ENCODE assay signal across 15 cellular contexts in genomic region chr10:46293832-46294640, GRCh38. TPM values are rescaled to one million over a fixed set of nuclear protein-coding genes. Genes with fewer than 3 reads are reported as not detected.
DNase-seq lines count a peak whose midpoint lies in the region; ATAC-seq, FAIRE-seq and TF ChIP-seq lines count a peak whose summit lies in the region.
"Had no signal": no experiment of that assay in that cellular context is flagged by ENCODE, and none has a peak within 500 bp of the region (broad histone marks: within the 10 kb centered on the region; RNA-seq: fewer than 3 reads in every experiment).

No MANE protein-coding gene starts in this region.

- no peaks in the 10 kb centered on the region for H3K27me3 ChIP-seq in Loucy (ENCODE audit: insufficient read depth, low read length, poor library complexity, severe bottlenecking)
- H3K27me3 ChIP-seq in left ventricle myocardium inferior (ENCODE audit: low read depth), result peaks cover 4% of the 10 kb centered on the region
- no peaks in the 10 kb centered on the region for H3K27me3 ChIP-seq in transverse colon

- no peak overlapping the region for H3K27ac ChIP-seq in left ventricle myocardium inferior (replicated peaks)
- no peak overlapping the region for H3K27ac ChIP-seq in transverse colon

- intact Hi-C loops in left ventricle myocardium inferior (cut with micrococcal nuclease), result no loop called here
- intact Hi-C loops in transverse colon (cut with DNase I; ENCODE audit: low total_unique reads), result no loop called here

- H3K36me3 Mint-ChIP-seq in activated naive CD8-positive, alpha-beta T cell treated with anti-CD3 and anti-CD28 coated beads, Interleukin-2, amount 10 ng/mL, durations not matched to agents 7 days and 5 days, result no peaks in the 10 kb centered on the region
- H3K36me3 Mint-ChIP-seq in activated naive CD8-positive, alpha-beta T cell treated with anti-CD3 and anti-CD28 coated beads for 36 hours, result no peaks in the 10 kb centered on the region
- H3K36me3 Mint-ChIP-seq: naive thymus-derived CD8-positive, alpha-beta T cell had no signal

- H3K4me1 Mint-ChIP-seq in activated naive CD8-positive, alpha-beta T cell treated with anti-CD3 and anti-CD28 coated beads, Interleukin-2, amount 10 ng/mL, durations not matched to agents 7 days and 5 days, result peaks cover 13% of the 10 kb centered on the region
- H3K4me1 Mint-ChIP-seq in activated naive CD8-positive, alpha-beta T cell treated with anti-CD3 and anti-CD28 coated beads for 36 hours, result peaks cover 12% of the 10 kb centered on the region

- POLR2A ChIA-PET in activated naive CD8-positive, alpha-beta T cell treated with anti-CD3 and anti-CD28 coated beads, Interleukin-2, amount 10 ng/mL, durations not matched to agents 7 days and 5 days (lab: Charles Lee), result no interaction called here

- H3K4me2 ChIP-seq in Loucy (ENCODE audit: low read depth, low read length, poor library complexity, severe bottlenecking), result no peak overlapping the region

- no peak for FAIRE-seq in HTR-8/SVneo (lab: Jason Lieb, UNC)

- TF ChIP-seq EP300 in transverse colon (IDR thresholded peaks at IDR 0.05; ENCODE audit: low read depth), result no peak

- H3K27me3 Mint-ChIP-seq in activated naive CD8-positive, alpha-beta T cell treated with anti-CD3 and anti-CD28 coated beads, Interleukin-2, amount 10 ng/mL, durations not matched to agents 7 days and 5 days, result peaks cover 4% of the 10 kb centered on the region
- no peaks in the 10 kb centered on the region for H3K27me3 Mint-ChIP-seq in activated naive CD8-positive, alpha-beta T cell treated with anti-CD3 and anti-CD28 coated beads for 36 hours

- no peak overlapping the region for H3K9ac ChIP-seq in Loucy (ENCODE audit: low read depth, low read length, poor library complexity, severe bottlenecking)

- peak; percentile 25; the same call in 1 of the 2 replicates for TF ChIP-seq CTCF in Loucy (conservative IDR thresholded peaks at IDR 0.05; ENCODE audit: low read length)
- TF ChIP-seq CTCF in left ventricle myocardium inferior (IDR thresholded peaks at IDR 0.05; ENCODE audit: borderline replicate concordance), result peak; percentile 33
- TF ChIP-seq CTCF in transverse colon (IDR thresholded peaks at IDR 0.05), result no peak

- no peaks in the 10 kb centered on the region for H3K9me3 ChIP-seq in Loucy (ENCODE audit: insufficient read depth, low read depth, low read length)
- no peaks in the 10 kb centered on the region for H3K9me3 ChIP-seq in left ventricle myocardium inferior (replicated peaks)
- no peaks in the 10 kb centered on the region for H3K9me3 ChIP-seq in transverse colon

- H3K4me3 Mint-ChIP-seq in activated naive CD8-positive, alpha-beta T cell treated with anti-CD3 and anti-CD28 coated beads, Interleukin-2, amount 10 ng/mL, durations not matched to agents 7 days and 5 days, result no peak overlapping the region
- no peak overlapping the region for H3K4me3 Mint-ChIP-seq in activated naive CD8-positive, alpha-beta T cell treated with anti-CD3 and anti-CD28 coated beads for 36 hours
- H3K4me3 Mint-ChIP-seq: activated naive CD4-positive, alpha-beta T cell treated with anti-CD3 and anti-CD28 coated beads for 36 hours; central memory CD8-positive, alpha-beta T cell; naive thymus-derived CD8-positive, alpha-beta T cell had no signal

- in situ Hi-C loops in transverse colon (cut with MboI; ENCODE audit: low pct_ligation_motif_present in 1 of 4, low pct_unique_long_range_greater_than_20kb in 1 of 4, low sequenced_read_pairs in 3 of 4), result loop anchor here in 1 of 4 donors (25.0 kb wide), 1 partner anchor 1093 kb away; the partner anchor contains the start of gene ZNF488

- no peak overlapping the region for H2AFZ ChIP-seq in Loucy (ENCODE audit: low read length)

- no peaks in the 10 kb centered on the region for H3F3A ChIP-seq in Loucy (ENCODE audit: low read depth)

- peak overlapping the region; percentile 21 for H3K27ac Mint-ChIP-seq in activated naive CD8-positive, alpha-beta T cell treated with anti-CD3 and anti-CD28 coated beads, Interleukin-2, amount 10 ng/mL, durations not matched to agents 7 days and 5 days
- no peak overlapping the region for H3K27ac Mint-ChIP-seq in activated naive CD8-positive, alpha-beta T cell treated with anti-CD3 and anti-CD28 coated beads for 36 hours
- H3K27ac Mint-ChIP-seq: activated naive CD4-positive, alpha-beta T cell treated with anti-CD3 and anti-CD28 coated beads for 36 hours had no signal

- H3K4me3 ChIP-seq in Loucy (ENCODE audit: low read length, poor library complexity, severe bottlenecking) (no peak overlapping the region), left ventricle myocardium inferior (no peak overlapping the region), transverse colon (no peak overlapping the region)

- no peak for TF ChIP-seq POLR2A in transverse colon (IDR thresholded peaks at IDR 0.05)

- H3K79me2 ChIP-seq in Loucy (ENCODE audit: insufficient read depth, low read length), result no peaks in the 10 kb centered on the region

- H3K9me3 Mint-ChIP-seq in activated naive CD8-positive, alpha-beta T cell treated with anti-CD3 and anti-CD28 coated beads, Interleukin-2, amount 10 ng/mL, durations not matched to agents 7 days and 5 days, result no peaks in the 10 kb centered on the region
- no peaks in the 10 kb centered on the region for H3K9me3 Mint-ChIP-seq in activated naive CD8-positive, alpha-beta T cell treated with anti-CD3 and anti-CD28 coated beads for 36 hours
- H3K9me3 Mint-ChIP-seq: activated naive CD4-positive, alpha-beta T cell treated with anti-CD3 and anti-CD28 coated beads for 36 hours; central memory CD8-positive, alpha-beta T cell; naive thymus-derived CD8-positive, alpha-beta T cell had no signal

- no peaks in the 10 kb centered on the region for H3K9me2 ChIP-seq in Loucy (replicated peaks; ENCODE audit: low read depth, low read length)

- no peak for ATAC-seq in activated naive CD8-positive, alpha-beta T cell treated with anti-CD3 and anti-CD28 coated beads, Interleukin-2, amount 10 ng/mL, durations not matched to agents 7 days and 5 days (ENCODE audit: low read depth)
- no peak for ATAC-seq in HG03442 (IDR thresholded peaks at IDR 0.05; ENCODE audit: unreplicated experiment)
- ATAC-seq: naive thymus-derived CD8-positive, alpha-beta T cell had no signal

- H3K36me3 ChIP-seq in Loucy (ENCODE audit: insufficient read depth, low read length), result no peaks in the 10 kb centered on the region
- no peaks in the 10 kb centered on the region for H3K36me3 ChIP-seq in left ventricle myocardium inferior
- H3K36me3 ChIP-seq in transverse colon, result no peaks in the 10 kb centered on the region

- DNase-seq in activated naive CD8-positive, alpha-beta T cell treated with anti-CD3 and anti-CD28 coated beads, Interleukin-2, amount 10 ng/mL, durations not matched to agents 7 days and 5 days, result peak; percentile 23
- DNase-seq in activated naive CD8-positive, alpha-beta T cell treated with anti-CD3 and anti-CD28 coated beads for 36 hours, result no peak
- DNase-seq in left ventricle myocardium inferior (no peak), transverse colon (peak; percentile 15), HTR-8/SVneo (ENCODE audit: insufficient read length, low spot score) (no peak), OCI-M2 (lab: John Stamatoyannopoulos, UW; ENCODE audit: unreplicated experiment) (no peak)
- DNase-seq: activated CD4-positive, alpha-beta T cell treated with anti-CD3 and anti-CD28 coated beads, Interleukin-2, amount 50 U/mL, for 4 hours; activated naive CD4-positive, alpha-beta T cell treated with anti-CD3 and anti-CD28 coated beads for 36 hours; AML-193; NCI-H524 had no signal

- H4K20me1 ChIP-seq in Loucy (ENCODE audit: insufficient read depth, low read length, poor library complexity, severe bottlenecking), result no peaks in the 10 kb centered on the region

- WGBS in transverse colon (ENCODE audit: low coverage in 1 of 2), 2 donors, result 60 to 88% methylated on average over 2 to 9 of the region's 11 CpGs

- H3K4me1 ChIP-seq in Loucy (ENCODE audit: insufficient read depth, low read length, poor library complexity, severe bottlenecking), result peaks cover 26% of the 10 kb centered on the region
- H3K4me1 ChIP-seq in left ventricle myocardium inferior, result peaks cover 11% of the 10 kb centered on the region
- peaks cover 0 to 6% (median 2%) of the 10 kb centered on the region in 4 donors for H3K4me1 ChIP-seq in transverse colon

RNA-seq across cellular contexts. Expression of gene ANTXRL, which starts 7.2 kb away (rescaled TPM):
- total RNA-seq in activated naive CD8-positive, alpha-beta T cell treated with anti-CD3 and anti-CD28 coated beads, Interleukin-2, amount 10 ng/mL, durations not matched to agents 7 days and 5 days, result not detected
- total RNA-seq in activated naive CD8-positive, alpha-beta T cell treated with anti-CD3 and anti-CD28 coated beads for 36 hours, result not detected
- not detected for total RNA-seq in left ventricle myocardium inferior
- not detected for total RNA-seq in transverse colon
- total RNA-seq: activated naive CD4-positive, alpha-beta T cell treated with anti-CD3 and anti-CD28 coated beads for 36 hours; naive thymus-derived CD8-positive, alpha-beta T cell; urinary bladder had no signal

Comparison
In these comparisons a context has a peak if more than half of its experiments do, and no peak if none do; other contexts are left out.
1. DNase-seq: peak in activated naive CD8-positive, alpha-beta T cell treated with anti-CD3 and anti-CD28 coated beads, Interleukin-2, amount 10 ng/mL, durations not matched to agents 7 days and 5 days (single experiment) and transverse colon (single experiment); none in activated naive CD8-positive, alpha-beta T cell treated with anti-CD3 and anti-CD28 coated beads for 36 hours (single experiment), left ventricle myocardium inferior (single experiment), HTR-8/SVneo (single experiment) and OCI-M2 (single experiment).
2. CTCF ChIP-seq: peak in Loucy (single experiment) and left ventricle myocardium inferior (single experiment); none in transverse colon (0 of 5).